Comparison of ENCODE assay signal across 8 cellular contexts in the genomic region with DNA sequence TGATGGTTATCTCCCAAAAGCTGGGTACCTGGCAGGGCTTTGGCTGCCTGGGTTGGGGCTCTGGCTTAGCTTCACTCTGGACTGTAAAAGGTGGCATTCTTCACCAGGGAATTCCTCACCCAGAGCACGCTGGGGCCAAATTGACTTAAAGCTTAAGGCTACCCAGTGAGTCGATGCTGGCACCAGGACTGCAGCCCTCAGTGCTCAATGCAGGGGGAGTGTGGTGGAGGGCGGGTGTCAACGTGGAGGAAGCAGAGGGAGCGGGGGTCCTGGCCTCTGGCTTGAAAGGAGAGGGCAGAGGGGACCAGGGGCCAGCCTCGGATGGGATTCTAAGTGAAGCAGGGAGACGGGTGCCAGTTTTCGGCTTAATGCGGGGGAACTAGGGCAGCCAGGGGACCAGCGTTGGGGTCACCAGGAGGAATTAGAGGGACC. TPM values are rescaled to one million over a fixed set of nuclear protein-coding genes. Genes with fewer than 3 reads are reported as not detected.
DNase-seq lines count a peak whose midpoint lies in the region; ATAC-seq and TF ChIP-seq lines count a peak whose summit lies in the region.

No MANE protein-coding gene starts in this region.

- no peaks in the 10 kb centered on the region for H3K9me3 Mint-ChIP-seq in stimulated activated naive CD8-positive, alpha-beta T cell treated with anti-CD3 and anti-CD28 coated beads, Interleukin-15, Interleukin-2, amounts not matched to agents 100 ng/mL and 50 ng/mL, for 24 hours
- no peaks in the 10 kb centered on the region for H3K9me3 Mint-ChIP-seq in activated naive CD4-positive, alpha-beta T cell treated with anti-CD3 and anti-CD28 coated beads, Interleukin-2, amount 50 U/mL, for 72 hours

- H3K36me3 Mint-ChIP-seq in stimulated activated naive CD8-positive, alpha-beta T cell treated with anti-CD3 and anti-CD28 coated beads, Interleukin-15, Interleukin-2, amounts not matched to agents 100 ng/mL and 50 ng/mL, for 24 hours (ENCODE audit: low read depth), result peaks cover 7% of the 10 kb centered on the region
- peaks cover 0 to 6% of the 10 kb centered on the region in 2 donors for H3K36me3 Mint-ChIP-seq in activated naive CD4-positive, alpha-beta T cell treated with anti-CD3 and anti-CD28 coated beads, Interleukin-2, amount 50 U/mL, for 72 hours

- no peak for TF ChIP-seq CTCF in testis (IDR thresholded peaks at IDR 0.05)

- H3K9me3 ChIP-seq in iPS-18c (ENCODE audit: control insufficient read depth, insufficient read depth, low read length), result peaks cover 7% of the 10 kb centered on the region
- no peaks in the 10 kb centered on the region for H3K9me3 ChIP-seq in testis

- H3K4me1 ChIP-seq in testis, result peaks cover 5% of the 10 kb centered on the region

- WGBS in testis, 2 donors, result 5 to 10% methylated on average over 8 to 9 of the region's 10 CpGs

- no peak for ATAC-seq in stimulated activated naive CD8-positive, alpha-beta T cell treated with anti-CD3 and anti-CD28 coated beads, Interleukin-15, Interleukin-2, amounts not matched to agents 100 U/mL and 50 U/mL, for 24 hours
- ATAC-seq in activated naive CD4-positive, alpha-beta T cell treated with anti-CD3 and anti-CD28 coated beads, Interleukin-2, amount 50 U/mL, for 72 hours, result peak; percentile 6 to 14
- ATAC-seq in GM18502 (IDR thresholded peaks at IDR 0.05; ENCODE audit: poor library complexity, unreplicated experiment) (no peak), HG02973 (IDR thresholded peaks at IDR 0.05; ENCODE audit: unreplicated experiment) (no peak)

- H3K36me3 ChIP-seq in testis (ENCODE audit: low read depth, missing control alignments), result no peaks in the 10 kb centered on the region

- peak overlapping the region; percentile 72 to 83 for H3K27ac ChIP-seq in testis

- DNase-seq in stimulated activated naive CD8-positive, alpha-beta T cell treated with anti-CD3 and anti-CD28 coated beads, Interleukin-15, Interleukin-2, amounts not matched to agents 100 U/mL and 50 U/mL, for 24 hours, result no peak
- no peak for DNase-seq in activated naive CD4-positive, alpha-beta T cell treated with anti-CD3 and anti-CD28 coated beads, Interleukin-2, amount 50 U/mL, for 72 hours (ENCODE audit: low spot score in 2 of 2)
- DNase-seq in testis, result no peak
- no peak for DNase-seq in NCI-H446 (lab: John Stamatoyannopoulos, UW)

- H3K27ac Mint-ChIP-seq in stimulated activated naive CD8-positive, alpha-beta T cell treated with anti-CD3 and anti-CD28 coated beads, Interleukin-15, Interleukin-2, amounts not matched to agents 100 ng/mL and 50 ng/mL, for 24 hours, result no peak overlapping the region
- H3K27ac Mint-ChIP-seq in activated naive CD4-positive, alpha-beta T cell treated with anti-CD3 and anti-CD28 coated beads, Interleukin-2, amount 50 U/mL, for 72 hours, result peak overlapping the region; percentile 68 to 80

- peaks cover 10% of the 10 kb centered on the region for H3K4me1 Mint-ChIP-seq in stimulated activated naive CD8-positive, alpha-beta T cell treated with anti-CD3 and anti-CD28 coated beads, Interleukin-15, Interleukin-2, amounts not matched to agents 100 ng/mL and 50 ng/mL, for 24 hours (ENCODE audit: low read depth)

- peak overlapping the region; percentile 71 for H3K4me3 Mint-ChIP-seq in stimulated activated naive CD8-positive, alpha-beta T cell treated with anti-CD3 and anti-CD28 coated beads, Interleukin-15, Interleukin-2, amounts not matched to agents 100 ng/mL and 50 ng/mL, for 24 hours

- H3K27me3 Mint-ChIP-seq in stimulated activated naive CD8-positive, alpha-beta T cell treated with anti-CD3 and anti-CD28 coated beads, Interleukin-15, Interleukin-2, amounts not matched to agents 100 ng/mL and 50 ng/mL, for 24 hours, result no peaks in the 10 kb centered on the region

- no peaks in the 10 kb centered on the region for H3K27me3 ChIP-seq in testis

- intact Hi-C loops in testis (cut with DNase I; ENCODE audit: low total_unique reads), result no loop called here

- H3K4me3 ChIP-seq in iPS-18c (ENCODE audit: insufficient read depth, low read depth, low read length) (peak overlapping the region; percentile 36; the same call in 1 of the 2 replicates), testis (no peak overlapping the region)

- no peak for TF ChIP-seq POLR2A in testis (IDR thresholded peaks at IDR 0.05)

RNA-seq across cellular contexts. Expression of gene FAM50A, which starts 0.4 kb away (rescaled TPM):
- total RNA-seq in activated naive CD4-positive, alpha-beta T cell treated with anti-CD3 and anti-CD28 coated beads, Interleukin-2, amount 50 U/mL, for 72 hours, result 10 to 100 TPM; 53.0 to 68.5 TPM
- 10 to 100 TPM; 38.4 to 38.5 TPM for total RNA-seq in testis
- polyA plus RNA-seq in testis (ENCODE audit: insufficient read depth, low read depth, low replicate concordance), result 29.6 TPM

RNA-seq across cellular contexts. Expression of gene GDI1, which starts 6.5 kb away (rescaled TPM):
- total RNA-seq in activated naive CD4-positive, alpha-beta T cell treated with anti-CD3 and anti-CD28 coated beads, Interleukin-2, amount 50 U/mL, for 72 hours, result 100 to 1,000 TPM in 1 of 2 donors, 10 to 100 TPM in 1; 96.4 to 213 TPM
- 100 to 1,000 TPM; 158 to 162 TPM for total RNA-seq in testis
- polyA plus RNA-seq in testis (ENCODE audit: insufficient read depth, low read depth, low replicate concordance), result 118 TPM

RNA-seq across cellular contexts. Expression of gene PLXNA3, which starts 14.6 kb away (rescaled TPM):
- 10 to 100 TPM; 37.2 to 40.4 TPM for total RNA-seq in activated naive CD4-positive, alpha-beta T cell treated with anti-CD3 and anti-CD28 coated beads, Interleukin-2, amount 50 U/mL, for 72 hours
- 10 to 100 TPM; 37.3 to 63.5 TPM for total RNA-seq in testis
- 24.7 TPM for polyA plus RNA-seq in testis (ENCODE audit: insufficient read depth, low read depth, low replicate concordance)

RNA-seq across cellular contexts. Expression of gene ATP6AP1, which starts 15.0 kb away (rescaled TPM):
- total RNA-seq in activated naive CD4-positive, alpha-beta T cell treated with anti-CD3 and anti-CD28 coated beads, Interleukin-2, amount 50 U/mL, for 72 hours, result 10 to 100 TPM; 26.9 to 44.5 TPM
- 100 to 1,000 TPM in 1 of 2 donors, 10 to 100 TPM in 1; 95.1 to 158 TPM for total RNA-seq in testis
- 119 TPM for polyA plus RNA-seq in testis (ENCODE audit: insufficient read depth, low read depth, low replicate concordance)

RNA-seq across cellular contexts. Expression of gene TAFAZZIN, which starts 32.2 kb away (rescaled TPM):
- total RNA-seq in activated naive CD4-positive, alpha-beta T cell treated with anti-CD3 and anti-CD28 coated beads, Interleukin-2, amount 50 U/mL, for 72 hours, result 10 to 100 TPM; 24.7 to 62.4 TPM
- total RNA-seq in testis, result 10 to 100 TPM; 32.1 to 48.7 TPM
- 11.8 TPM for polyA plus RNA-seq in testis (ENCODE audit: insufficient read depth, low read depth, low replicate concordance)

Comparison
In these comparisons a context has a peak if more than half of its experiments do, and no peak if none do; other contexts are left out.
1. ATAC-seq: peak in activated naive CD4-positive, alpha-beta T cell treated with anti-CD3 and anti-CD28 coated beads, Interleukin-2, amount 50 U/mL, for 72 hours (2 of 2); none in stimulated activated naive CD8-positive, alpha-beta T cell treated with anti-CD3 and anti-CD28 coated beads, Interleukin-15, Interleukin-2, amounts not matched to agents 100 U/mL and 50 U/mL, for 24 hours (single experiment), GM18502 (single experiment) and HG02973 (single experiment).